1 cellular context compared by ENCODE assay signal in genomic region chr2:97911922-97912575, GRCh38.
TF ChIP-seq lines count a peak whose summit lies in the region.

No MANE protein-coding gene starts in this region.

TF ChIP-seq in GM23338, 12 proteins besides CTCF, POLR2A, EP300 and RAD21 (continued from another document):
- TF ChIP-seq, protein P1, sequence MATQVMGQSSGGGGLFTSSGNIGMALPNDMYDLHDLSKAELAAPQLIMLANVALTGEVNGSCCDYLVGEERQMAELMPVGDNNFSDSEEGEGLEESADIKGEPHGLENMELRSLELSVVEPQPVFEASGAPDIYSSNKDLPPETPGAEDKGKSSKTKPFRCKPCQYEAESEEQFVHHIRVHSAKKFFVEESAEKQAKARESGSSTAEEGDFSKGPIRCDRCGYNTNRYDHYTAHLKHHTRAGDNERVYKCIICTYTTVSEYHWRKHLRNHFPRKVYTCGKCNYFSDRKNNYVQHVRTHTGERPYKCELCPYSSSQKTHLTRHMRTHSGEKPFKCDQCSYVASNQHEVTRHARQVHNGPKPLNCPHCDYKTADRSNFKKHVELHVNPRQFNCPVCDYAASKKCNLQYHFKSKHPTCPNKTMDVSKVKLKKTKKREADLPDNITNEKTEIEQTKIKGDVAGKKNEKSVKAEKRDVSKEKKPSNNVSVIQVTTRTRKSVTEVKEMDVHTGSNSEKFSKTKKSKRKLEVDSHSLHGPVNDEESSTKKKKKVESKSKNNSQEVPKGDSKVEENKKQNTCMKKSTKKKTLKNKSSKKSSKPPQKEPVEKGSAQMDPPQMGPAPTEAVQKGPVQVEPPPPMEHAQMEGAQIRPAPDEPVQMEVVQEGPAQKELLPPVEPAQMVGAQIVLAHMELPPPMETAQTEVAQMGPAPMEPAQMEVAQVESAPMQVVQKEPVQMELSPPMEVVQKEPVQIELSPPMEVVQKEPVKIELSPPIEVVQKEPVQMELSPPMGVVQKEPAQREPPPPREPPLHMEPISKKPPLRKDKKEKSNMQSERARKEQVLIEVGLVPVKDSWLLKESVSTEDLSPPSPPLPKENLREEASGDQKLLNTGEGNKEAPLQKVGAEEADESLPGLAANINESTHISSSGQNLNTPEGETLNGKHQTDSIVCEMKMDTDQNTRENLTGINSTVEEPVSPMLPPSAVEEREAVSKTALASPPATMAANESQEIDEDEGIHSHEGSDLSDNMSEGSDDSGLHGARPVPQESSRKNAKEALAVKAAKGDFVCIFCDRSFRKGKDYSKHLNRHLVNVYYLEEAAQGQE (IDR thresholded peaks at IDR 0.05; ENCODE audit: unreplicated experiment), result no peak
- no peak for TF ChIP-seq ZNF114 (CRISPR knock-in tag; IDR thresholded peaks at IDR 0.05)
- TF ChIP-seq EZH2phosphoT487 (IDR thresholded peaks at IDR 0.05; ENCODE audit: unreplicated experiment), result no peak
- no peak for TF ChIP-seq POLR2AphosphoS5 (IDR thresholded peaks at IDR 0.05; ENCODE audit: low read depth)
- no peak for TF ChIP-seq ETS1 (IDR thresholded peaks at IDR 0.05)
- TF ChIP-seq NANOG (IDR thresholded peaks at IDR 0.05; ENCODE audit: borderline replicate concordance), result no peak
TF ChIP-seq in GM23338: peak in this region for 0.
